ENCODE assay signal across 26 cellular contexts in the genomic region with DNA sequence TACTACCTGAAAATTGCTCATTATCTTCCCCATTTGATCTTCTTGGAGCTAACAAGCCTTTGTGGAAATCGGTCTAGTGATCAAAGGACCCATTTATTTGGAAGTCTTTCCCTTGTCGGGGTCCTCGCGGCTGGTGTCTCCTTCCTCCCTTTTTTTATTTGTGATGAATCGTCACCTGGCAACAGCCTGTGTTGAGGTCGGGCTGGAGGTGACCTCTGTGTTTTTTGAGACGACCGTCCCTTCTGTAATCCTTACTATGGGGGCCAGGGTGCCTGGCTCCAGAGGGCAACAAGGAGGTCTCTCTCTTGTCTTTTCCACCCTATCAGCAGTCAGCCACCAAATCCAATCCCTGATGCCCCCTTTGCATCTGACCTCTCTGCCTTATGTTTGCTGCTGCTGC.
"Had no signal": no experiment of that assay in that cellular context is flagged by ENCODE, and none has a peak within 500 bp of the region (broad histone marks: within the 10 kb centered on the region; RNA-seq: fewer than 3 reads in every experiment).

No MANE protein-coding gene starts in this region.

- H3K4me3 ChIP-seq: coronary artery, dorsolateral prefrontal cortex had no signal

- H3K4me1 Mint-ChIP-seq: activated CD4-positive, alpha-beta T cell treated with anti-CD3 and anti-CD28 coated beads, Interleukin-2, amount 10 ng/mL, durations not matched to agents 7 days and 5 days; activated T-helper 17 cell treated with anti-CD3 and anti-CD28 coated beads, Interleukin-2, amount 50 U/mL, for 72 hours; central memory CD8-positive, alpha-beta T cell; WTC11 had no signal

- H3K9me3 Mint-ChIP-seq: activated CD4-positive, alpha-beta T cell treated with anti-CD3 and anti-CD28 coated beads, Interleukin-2, amount 10 ng/mL, durations not matched to agents 7 days and 5 days; activated CD8-positive, alpha-beta T cell treated with anti-CD3 and anti-CD28 coated beads for 36 hours; activated T-cell treated with anti-CD3 and anti-CD28 coated beads, Interleukin-2, amount 50 U/mL, for 4 hours; activated T-helper 17 cell treated with anti-CD3 and anti-CD28 coated beads, Interleukin-2, amount 50 U/mL, for 72 hours; central memory CD8-positive, alpha-beta T cell; dendritic cell treated with granulocyte-macrophage colony-stimulating factor and Interleukin-4, amounts not matched to agents 40 ng/mL and 50 ng/mL, for 4 days; WTC11 had no signal

- H3K36me3 ChIP-seq: brain microvascular endothelial cell had no signal

- H3K27ac ChIP-seq: brain microvascular endothelial cell, coronary artery, dorsolateral prefrontal cortex, VCaP had no signal

- H3K36me3 Mint-ChIP-seq: WTC11 had no signal

- H3K27ac Mint-ChIP-seq: activated CD4-positive, alpha-beta T cell treated with anti-CD3 and anti-CD28 coated beads, Interleukin-2, amount 10 ng/mL, durations not matched to agents 7 days and 5 days; activated CD8-positive, alpha-beta T cell treated with anti-CD3 and anti-CD28 coated beads for 36 hours; activated naive CD8-positive, alpha-beta T cell; activated T-helper 17 cell treated with anti-CD3 and anti-CD28 coated beads, Interleukin-2, amount 50 U/mL, for 72 hours; dendritic cell treated with granulocyte-macrophage colony-stimulating factor and Interleukin-4, amounts not matched to agents 40 ng/mL and 50 ng/mL, for 4 days; WTC11 had no signal

- DNase-seq: activated CD4-positive, alpha-beta T cell treated with anti-CD3 and anti-CD28 coated beads for 1 hour; activated CD4-positive, alpha-beta T cell treated with anti-CD3 and anti-CD28 coated beads for 4 hours; activated CD4-positive, alpha-beta T cell treated with anti-CD3 and anti-CD28 coated beads, Interleukin-2, amount 10 ng/mL, durations not matched to agents 7 days and 5 days; activated CD4-positive, alpha-beta T cell treated with anti-CD3 and anti-CD28 coated beads, Interleukin-2, amount 50 U/mL, for 4 hours; activated CD8-positive, alpha-beta memory T cell treated with anti-CD3 and anti-CD28 coated beads for 24 hours; activated CD8-positive, alpha-beta T cell treated with anti-CD3 and anti-CD28 coated beads for 36 hours; activated effector memory CD4-positive, alpha-beta T cell treated with Interleukin-2 at 50 U/mL for 16 hours; activated gamma-delta T cell treated with Interleukin-2 at 50 U/mL for 16 hours; activated naive CD4-positive, alpha-beta T cell treated with anti-CD3 and anti-CD28 coated beads, Interleukin-2, amount 50 U/mL, for 16 hours; activated naive CD4-positive, alpha-beta T cell treated with Interleukin-2 at 50 U/mL for 16 hours; activated T-cell treated with anti-CD3 and anti-CD28 coated beads, Interleukin-2, amount 50 U/mL, for 4 hours; amniotic stem cell; anterior cingulate cortex; brain microvascular endothelial cell; dorsolateral prefrontal cortex; effector CD8-positive, alpha-beta T cell; foreskin fibroblast; head of caudate nucleus; T-helper 2 cell had no signal

- H3K27me3 ChIP-seq: brain microvascular endothelial cell had no signal

- H3K4me3 Mint-ChIP-seq: activated CD4-positive, alpha-beta T cell treated with anti-CD3 and anti-CD28 coated beads, Interleukin-2, amount 10 ng/mL, durations not matched to agents 7 days and 5 days; activated CD8-positive, alpha-beta T cell treated with anti-CD3 and anti-CD28 coated beads for 36 hours; activated naive CD8-positive, alpha-beta T cell; activated T-cell treated with anti-CD3 and anti-CD28 coated beads, Interleukin-2, amount 50 U/mL, for 4 hours; activated T-helper 17 cell treated with anti-CD3 and anti-CD28 coated beads, Interleukin-2, amount 50 U/mL, for 72 hours; central memory CD8-positive, alpha-beta T cell; dendritic cell treated with granulocyte-macrophage colony-stimulating factor and Interleukin-4, amounts not matched to agents 40 ng/mL and 50 ng/mL, for 4 days; WTC11 had no signal
